ENCODE assay signal across 19 cellular contexts in genomic region chr4:166827653-166828052, GRCh38.
"Had no signal": no experiment of that assay in that cellular context is flagged by ENCODE, and none has a peak within 500 bp of the region (broad histone marks: within the 10 kb centered on the region; RNA-seq: fewer than 3 reads in every experiment).

No MANE protein-coding gene starts in this region.

- H3K4me2 ChIP-seq: smooth muscle cell had no signal

- H3K27me3 ChIP-seq: ovary, right atrium auricular region, right lobe of liver, tibial nerve, uterus had no signal

- H3K27ac ChIP-seq: left ventricle myocardium inferior, ovary, right atrium auricular region, right lobe of liver, tibial nerve, uterus had no signal

- ATAC-seq: naive thymus-derived CD4-positive, alpha-beta T cell; natural killer cell treated with Interleukin-12 subunit alpha and Interleukin-12 subunit beta and Interleukin-15 and Interleukin-18, amount 100 ng/mL, for 72 hours; right lobe of liver; stimulated activated memory B cell treated with anti-CD40 and anti-IgM and Interleukin-4, amounts not matched to agents 10 μg/mL and 1 μg/mL and 100 μg/mL, for 72 hours; stimulated activated naive CD8-positive, alpha-beta T cell treated with anti-CD3 and anti-CD28 coated beads, Interleukin-15, amount 100 ng/mL, for 72 hours had no signal

- DNase-seq: hippocampal formation; left ventricle myocardium inferior; naive thymus-derived CD4-positive, alpha-beta T cell; ovary; right lobe of liver; stimulated activated CD4-positive, alpha-beta T cell treated with anti-CD3 and anti-CD28 coated beads, Interleukin-1b, Interleukin-23, amount 100 ng/mL, for 48 hours; stimulated activated CD4-positive, alpha-beta T cell treated with anti-CD3 and anti-CD28 coated beads, Interleukin-2, amount 100 ng/mL, for 48 hours; stimulated activated CD4-positive, alpha-beta T cell treated with anti-CD3 and anti-CD28 coated beads, Interleukin-4, amount 100 ng/mL, for 4 hours; stimulated activated CD8-positive, alpha-beta memory T cell treated with anti-CD3 and anti-CD28 coated beads, Interleukin-4, amount 100 ng/mL, for 48 hours; stimulated activated naive CD4-positive, alpha-beta T cell treated with Interleukin-2 at 50 U/mL for 16 hours; stimulated activated naive CD8-positive, alpha-beta T cell treated with anti-CD3 and anti-CD28 coated beads, Interleukin-15, amount 100 ng/mL, for 72 hours; substantia nigra; uterus had no signal

- H3K4me1 ChIP-seq: left ventricle myocardium inferior, right atrium auricular region, right lobe of liver, tibial nerve, uterus had no signal

- H3K9me3 ChIP-seq: ovary, right atrium auricular region, right lobe of liver, uterus had no signal

- H3K36me3 ChIP-seq: left ventricle myocardium inferior, ovary, right atrium auricular region, right lobe of liver, tibial nerve, uterus had no signal

- H3K4me3 ChIP-seq: left ventricle myocardium inferior, lung, ovary, right atrium auricular region, right lobe of liver, smooth muscle cell, tibial nerve, uterus had no signal
